ENCODE assay signal across 1 cellular context in the genomic region with DNA sequence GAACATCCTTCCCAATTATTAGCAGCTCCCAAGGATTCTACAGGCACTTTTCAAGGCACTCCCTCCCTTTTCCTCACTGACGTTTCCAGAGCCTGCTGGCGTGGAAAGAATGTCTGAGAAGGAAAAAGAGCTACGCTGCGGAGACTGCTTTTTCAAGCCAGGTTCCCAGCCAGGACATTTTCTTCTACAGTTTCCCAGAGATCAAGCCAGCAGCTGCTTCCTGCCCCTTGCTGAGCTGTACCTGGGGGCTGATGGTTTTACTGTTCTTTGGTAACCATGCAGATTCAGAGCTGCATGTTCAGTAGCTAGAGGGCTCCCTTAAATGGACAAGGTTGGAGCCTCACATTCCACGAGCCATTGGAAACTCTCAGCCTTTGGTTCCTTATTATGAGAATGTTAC.
TF ChIP-seq lines count a peak whose summit lies in the region.

No MANE protein-coding gene starts in this region.

TF ChIP-seq in endothelial cell of umbilical vein, 7 proteins besides CTCF, POLR2A, EP300 and RAD21:
- TF ChIP-seq GATA2 (IDR thresholded peaks at IDR 0.05; ENCODE audit: insufficient read depth, insufficient read length, low read depth, low read length) (no peak), FOS (IDR thresholded peaks at IDR 0.05; ENCODE audit: borderline replicate concordance, insufficient read depth, low read length) (no peak), JUN (IDR thresholded peaks at IDR 0.05; ENCODE audit: borderline replicate concordance, insufficient read depth, insufficient read length, low read depth) (no peak), POLR2AphosphoS5 (IDR thresholded peaks at IDR 0.05; ENCODE audit: insufficient read depth, low read depth, low read length) (no peak), EZH2 (IDR thresholded peaks at IDR 0.05; ENCODE audit: borderline replicate concordance, low read depth, low read length, severe bottlenecking) (no peak), MYC (IDR thresholded peaks at IDR 0.05; ENCODE audit: low read depth, low read length) (no peak)
- TF ChIP-seq, protein P1, sequence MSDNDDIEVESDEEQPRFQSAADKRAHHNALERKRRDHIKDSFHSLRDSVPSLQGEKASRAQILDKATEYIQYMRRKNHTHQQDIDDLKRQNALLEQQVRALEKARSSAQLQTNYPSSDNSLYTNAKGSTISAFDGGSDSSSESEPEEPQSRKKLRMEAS (IDR thresholded peaks at IDR 0.05; ENCODE audit: insufficient read depth, insufficient read length), result no peak
